1 cellular context compared by ENCODE assay signal in genomic region chr20:36835453-36836198, GRCh38.
TF ChIP-seq lines count a peak whose summit lies in the region.

No MANE protein-coding gene starts in this region.

TF ChIP-seq in K562, 482 proteins besides CTCF, POLR2A, EP300 and RAD21 (continued from another document and continues in another):
- TF ChIP-seq ZNF592 (IDR thresholded peaks at IDR 0.05) (peak; percentile 88), COPS2 (conservative IDR thresholded peaks at IDR 0.05) (no peak), ZNF551 (CRISPR knock-in tag; IDR thresholded peaks at IDR 0.05) (no peak), ZBTB33 (CRISPR knock-in tag; IDR thresholded peaks at IDR 0.05) (no peak), ZMIZ1 (IDR thresholded peaks at IDR 0.05; ENCODE audit: low read depth in 2 of 2, low read length in 2 of 2) (no peak), SMAD4 (CRISPR knock-in tag; conservative IDR thresholded peaks at IDR 0.05) (peak; percentile 49; the same call in 1 of the 2 replicates), ADNP (tag; IDR thresholded peaks at IDR 0.05) (no peak), SMC3 (conservative IDR thresholded peaks at IDR 0.05; ENCODE audit: insufficient read depth, low read depth, low read length) (no peak), CREBBP (IDR thresholded peaks at IDR 0.05; ENCODE audit: low read depth, low read length) (no peak), ZBTB12 (CRISPR knock-in tag; IDR thresholded peaks at IDR 0.05) (no peak), THRA (IDR thresholded peaks at IDR 0.05) (no peak), MCM5 (IDR thresholded peaks at IDR 0.05; ENCODE audit: low read depth) (no peak), SNAPC5 (CRISPR knock-in tag; IDR thresholded peaks at IDR 0.05) (no peak), PPARD (CRISPR knock-in tag; IDR thresholded peaks at IDR 0.05) (no peak), ZNF717 (CRISPR knock-in tag; IDR thresholded peaks at IDR 0.05) (no peak), EP400 (IDR thresholded peaks at IDR 0.05) (peak; percentile 91), CREB1 (IDR thresholded peaks at IDR 0.05) (peak; percentile 39; the same call in 1 of the 2 replicates), CREB1 (CRISPR knock-in tag; IDR thresholded peaks at IDR 0.05) (no peak), ZNF184 (CRISPR knock-in tag; IDR thresholded peaks at IDR 0.05) (no peak), NFE2 (IDR thresholded peaks at IDR 0.05; ENCODE audit: low read depth) (no peak), CHAMP1 (IDR thresholded peaks at IDR 0.05) (no peak), JUND (IDR thresholded peaks at IDR 0.05; ENCODE audit: borderline replicate concordance, low read depth, low read length) (peak; percentile 81), JUND (tag; IDR thresholded peaks at IDR 0.05; ENCODE audit: borderline replicate concordance, low read depth, low read length) (peak; percentile 58; the same call in 1 of the 3 replicates), TCF7L2 (IDR thresholded peaks at IDR 0.05; ENCODE audit: low read depth, low read length) (no peak), EHMT2 (IDR thresholded peaks at IDR 0.05) (no peak), ZNF586 (CRISPR knock-in tag; conservative IDR thresholded peaks at IDR 0.05) (no peak), ESRRB (CRISPR knock-in tag; IDR thresholded peaks at IDR 0.05; ENCODE audit: borderline replicate concordance) (no peak), ZZZ3 (IDR thresholded peaks at IDR 0.05) (no peak), MAX (CRISPR knock-in tag; IDR thresholded peaks at IDR 0.05) (peak; percentile 45; the same call in 1 of the 2 replicates), E2F6 (IDR thresholded peaks at IDR 0.05; ENCODE audit: borderline replicate concordance in 1 of 2, extremely low read depth in 1 of 2, insufficient read depth in 1 of 2, insufficient read length in 1 of 2, low read depth in 1 of 2, low read length in 1 of 2, poor library complexity in 1 of 2, severe bottlenecking in 1 of 2) (peak; percentile 47 to 66), ZNF175 (CRISPR knock-in tag; IDR thresholded peaks at IDR 0.05; ENCODE audit: low read depth) (no peak), RBM25 (IDR thresholded peaks at IDR 0.05; ENCODE audit: low read depth, low read length, severe bottlenecking) (no peak), KLF16 (IDR thresholded peaks at IDR 0.05) (no peak), CC2D1A (IDR thresholded peaks at IDR 0.05) (peak; percentile 53), MYBL2 (IDR thresholded peaks at IDR 0.05; ENCODE audit: low read depth) (peak; percentile 97), MYBL2 (CRISPR knock-in tag; IDR thresholded peaks at IDR 0.05; ENCODE audit: borderline replicate concordance) (peak; percentile 77; the same call in 1 of the 2 replicates), ELF2 (CRISPR knock-in tag; IDR thresholded peaks at IDR 0.05) (no peak), SMARCB1 (IDR thresholded peaks at IDR 0.05; ENCODE audit: insufficient read length, low read depth) (no peak), AFF4 (CRISPR knock-in tag; IDR thresholded peaks at IDR 0.05) (no peak), STAT5B (CRISPR knock-in tag; IDR thresholded peaks at IDR 0.05) (no peak), FOXK2 (conservative IDR thresholded peaks at IDR 0.05 in 1 of 2, IDR thresholded peaks at IDR 0.05 in 1 of 2; ENCODE audit: low read depth in 2 of 2) (no peak), ARNT (IDR thresholded peaks at IDR 0.05) (no peak)
